Comparison of ENCODE assay signal across 11 cellular contexts in genomic region chr11:118343981-118344521, GRCh38. TPM values are rescaled to one million over a fixed set of nuclear protein-coding genes. Genes with fewer than 3 reads are reported as not detected.
DNase-seq lines count a peak whose midpoint lies in the region; ATAC-seq lines count a peak whose summit lies in the region.
"Had no signal": no experiment of that assay in that cellular context is flagged by ENCODE, and none has a peak within 500 bp of the region (broad histone marks: within the 10 kb centered on the region; RNA-seq: fewer than 3 reads in every experiment).

CD3G (plus strand) TSS chr11:118344344; CDS start chr11:118344424, 80 bp downstream.

- H2AK5ac ChIP-seq in neuronal stem cell (ENCODE audit: low read depth, low read length) = no peak within 1 kb of the TSS

- H3K36me3 ChIP-seq in neuronal stem cell (replicated peaks in 1 of 2; ENCODE audit: control insufficient read depth in 2 of 2, insufficient read depth in 2 of 2, low read length in 2 of 2) = no peaks in the 10 kb centered on the region
- H3K36me3 ChIP-seq: heart right ventricle, thyroid gland had no signal

- H2AFZ ChIP-seq in neuronal stem cell (ENCODE audit: low read length) = no peak within 1 kb of the TSS

- no peak within 1 kb of the TSS for H2BK5ac ChIP-seq in neuronal stem cell (ENCODE audit: low read length)

- no CpG with 5 or more reads among the region's 6 CpGs for WGBS in neuronal stem cell (ENCODE audit: extremely low coverage in 2 of 2, insufficient read length in 2 of 2, insufficient replicate concordance in 1 of 2), 2 donors

- peak; percentile 74 for ATAC-seq in stimulated activated naive CD8-positive, alpha-beta T cell treated with anti-CD3 and anti-CD28 coated beads, Interleukin-15, Interleukin-2, amounts not matched to agents 100 U/mL and 50 U/mL, for 24 hours
- ATAC-seq in GM19395 (IDR thresholded peaks at IDR 0.05; ENCODE audit: unreplicated experiment) = no peak
- no peak for ATAC-seq in HG03280 (IDR thresholded peaks at IDR 0.05; ENCODE audit: unreplicated experiment)
- no peak for ATAC-seq in GM21737 (IDR thresholded peaks at IDR 0.05; ENCODE audit: unreplicated experiment)

- no peak within 1 kb of the TSS for H3K18ac ChIP-seq in neuronal stem cell (ENCODE audit: low read length)

- no peak within 1 kb of the TSS for H3K23ac ChIP-seq in neuronal stem cell (ENCODE audit: low read depth, low read length, poor library complexity)

- H3K4me2 ChIP-seq in neuronal stem cell (ENCODE audit: insufficient read depth, low read length, poor library complexity, severe bottlenecking) = no peak within 1 kb of the TSS

- H3K14ac ChIP-seq in neuronal stem cell (ENCODE audit: low read length) = no peak within 1 kb of the TSS

- no peak within 1 kb of the TSS for H3K27ac ChIP-seq in neuronal stem cell (replicated peaks; ENCODE audit: low read length)
- H3K27ac ChIP-seq: thyroid gland had no signal

- H3K4me3 ChIP-seq in neuronal stem cell (ENCODE audit: low read length in 2 of 2) = no peak within 1 kb of the TSS
- H3K4me3 ChIP-seq: thyroid gland had no signal

- H3K4ac ChIP-seq in neuronal stem cell (ENCODE audit: low read length) = no peak within 1 kb of the TSS

- no peaks in the 10 kb centered on the region for H3K79me1 ChIP-seq in neuronal stem cell (ENCODE audit: low read depth, low read length)

- H3K4me1 ChIP-seq in neuronal stem cell (ENCODE audit: control insufficient read depth in 2 of 2, insufficient read depth in 1 of 2, low read depth in 1 of 2, low read length in 2 of 2) = no peaks in the 10 kb centered on the region
- H3K4me1 ChIP-seq: heart right ventricle, thyroid gland had no signal

- no peak within 1 kb of the TSS for H3K9ac ChIP-seq in neuronal stem cell (ENCODE audit: low read depth, low read length, poor library complexity)

- no peaks in the 10 kb centered on the region for H3K9me3 ChIP-seq in neuronal stem cell (replicated peaks in 1 of 2; ENCODE audit: control insufficient read depth in 2 of 2, insufficient read depth in 1 of 2, low read depth in 1 of 2, low read length in 2 of 2)
- H3K9me3 ChIP-seq: heart right ventricle, thyroid gland had no signal

- H2BK120ac ChIP-seq in neuronal stem cell (ENCODE audit: low read depth, low read length) = no peak within 1 kb of the TSS

- no peak within 1 kb of the TSS for H2BK15ac ChIP-seq in neuronal stem cell (ENCODE audit: low read length)

- peak; percentile 59 for DNase-seq in activated CD4-positive, alpha-beta T cell treated with anti-CD3 and anti-CD28 coated beads for 1 hour
- peak; percentile 88 for DNase-seq in activated effector memory CD4-positive, alpha-beta T cell treated with anti-CD3 and anti-CD28 coated beads, Interleukin-2, amount 50 U/mL, for 16 hours
- DNase-seq in neuronal stem cell (ENCODE audit: low spot score) = no peak
- DNase-seq in stimulated activated naive CD8-positive, alpha-beta T cell treated with anti-CD3 and anti-CD28 coated beads, Interleukin-15, Interleukin-2, amounts not matched to agents 100 U/mL and 50 U/mL, for 24 hours = peak; percentile 80
- no peak for DNase-seq in NCI-H2081 (lab: John Stamatoyannopoulos, UW)
- DNase-seq: heart right ventricle, NCI-H1105 treated with DMSO at 0.1 percent for 48 hours, thyroid gland had no signal

- peak within 1 kb of the TSS; percentile 41 for H2BK12ac ChIP-seq in neuronal stem cell (ENCODE audit: low read length)

- H4K91ac ChIP-seq in neuronal stem cell (ENCODE audit: low read depth, low read length, poor library complexity) = no peak within 1 kb of the TSS

- peaks cover 0 to 58% (median 0%) of the 10 kb centered on the region in 3 experiments for H3K27me3 ChIP-seq in neuronal stem cell (ENCODE audit: control insufficient read depth in 3 of 3, insufficient read depth in 3 of 3, low read depth in 1 of 3, low read length in 3 of 3)
- H3K27me3 ChIP-seq: thyroid gland had no signal

- H4K8ac ChIP-seq in neuronal stem cell (ENCODE audit: low read depth, low read length) = no peak within 1 kb of the TSS

RNA-seq across cellular contexts. Expression of gene CD3G, which starts in this region (rescaled TPM):
- not detected for polyA plus RNA-seq in neuronal stem cell (2013, experiment 1 of 2)
- polyA plus RNA-seq in neuronal stem cell (2013, experiment 2 of 2) = not detected

Comparison
In these comparisons a context has a peak if more than half of its experiments do, and no peak if none do; other contexts are left out.
1. DNase-seq: peak in activated CD4-positive, alpha-beta T cell treated with anti-CD3 and anti-CD28 coated beads for 1 hour (single experiment), activated effector memory CD4-positive, alpha-beta T cell treated with anti-CD3 and anti-CD28 coated beads, Interleukin-2, amount 50 U/mL, for 16 hours (single experiment) and stimulated activated naive CD8-positive, alpha-beta T cell treated with anti-CD3 and anti-CD28 coated beads, Interleukin-15, Interleukin-2, amounts not matched to agents 100 U/mL and 50 U/mL, for 24 hours (single experiment); none in neuronal stem cell (single experiment) and NCI-H2081 (0 of 2).